Comparison of ENCODE assay signal across 8 cellular contexts in genomic region chr3:18111702-18112311, GRCh38.
DNase-seq lines count a peak whose midpoint lies in the region; ATAC-seq and TF ChIP-seq lines count a peak whose summit lies in the region.

No MANE protein-coding gene starts in this region.

- H3K9me3 ChIP-seq in fibroblast of lung (ENCODE audit: control insufficient read depth, insufficient read depth, low read depth, low read length), result no peaks in the 10 kb centered on the region

- in situ Hi-C loops in brain microvascular endothelial cell (cut with HindIII; ENCODE audit: low pct_ligation_motif_present, low sequenced_read_pairs), result no loop called here

- H3K4me3 ChIP-seq in BJ (ENCODE audit: low read depth, low read length) (peak overlapping the region; percentile 18; the same call in 1 of the 2 replicates), fibroblast of lung (replicated peaks in 1 of 4; ENCODE audit: control extremely low read depth in 1 of 4, insufficient read depth in 1 of 4, low read depth in 3 of 4, low read length in 4 of 4) (peak overlapping the region; percentile 10 to 39 (median 17)), brain microvascular endothelial cell (ENCODE audit: low read depth, low read length) (no peak overlapping the region)

- no peaks in the 10 kb centered on the region for H4K20me1 ChIP-seq in fibroblast of lung (ENCODE audit: control insufficient read depth, extremely low read depth, insufficient read depth, low read length)

- peak overlapping the region; percentile 7 for H3K9ac ChIP-seq in fibroblast of lung (ENCODE audit: insufficient read depth, low read length)

- no peaks in the 10 kb centered on the region for H3K27me3 ChIP-seq in BJ (ENCODE audit: control insufficient read depth, insufficient read depth, low read length)
- H3K27me3 ChIP-seq in fibroblast of lung (ENCODE audit: control insufficient read depth, insufficient read depth, low read length), result no peaks in the 10 kb centered on the region
- H3K27me3 ChIP-seq in brain microvascular endothelial cell (replicated peaks), result no peaks in the 10 kb centered on the region

- DNase-seq in BJ (ENCODE audit: low read depth) (no peak), NCI-H460 (ENCODE audit: extremely low read depth, low read depth) (peak; percentile 28), fibroblast of lung (ENCODE audit: low read depth in 2 of 2) (peak; percentile 30 to 58), globus pallidus (ENCODE audit: low spot score) (no peak), brain microvascular endothelial cell (no peak)
- no peak for DNase-seq in stimulated activated CD4-positive, alpha-beta T cell treated with anti-CD3 and anti-CD28 coated beads, Interleukin-2, amount 100 ng/mL, for 24 hours

- H3K4me2 ChIP-seq in fibroblast of lung (ENCODE audit: extremely low read depth, insufficient read depth, low read length), result peak overlapping the region; percentile 78

- no peaks in the 10 kb centered on the region for H3K4me1 ChIP-seq in fibroblast of lung (ENCODE audit: control insufficient read depth, extremely low read depth, insufficient read depth, low read length)

- POLR2A ChIA-PET in BJ (lab: Charles Lee), result no interaction called here

- CTCF ChIA-PET in BJ (lab: Yijun Ruan, JAX), result interaction anchor here (1.0 kb wide), 2 partner anchors 13 to 29 kb away, joined by 3 to 5 read pairs; no protein-coding TSS in a partner anchor

- no peaks in the 10 kb centered on the region for H3K36me3 ChIP-seq in BJ (ENCODE audit: control insufficient read depth, insufficient read depth, low read length)
- H3K36me3 ChIP-seq in fibroblast of lung (ENCODE audit: control insufficient read depth, insufficient read depth, low read length), result no peaks in the 10 kb centered on the region
- no peaks in the 10 kb centered on the region for H3K36me3 ChIP-seq in brain microvascular endothelial cell (replicated peaks)

- TF ChIP-seq CTCF in BJ (IDR thresholded peaks at IDR 0.05; ENCODE audit: insufficient read depth, low read depth, low read length) (no peak), fibroblast of lung (conservative IDR thresholded peaks at IDR 0.05 in 1 of 2, IDR thresholded peaks at IDR 0.05 in 1 of 2; ENCODE audit: low read depth in 1 of 2, low read length in 2 of 2) (no peak), brain microvascular endothelial cell (IDR thresholded peaks at IDR 0.05; ENCODE audit: low read depth, low read length, missing control alignments) (no peak)

- H2AFZ ChIP-seq in fibroblast of lung (ENCODE audit: low read length), result peak overlapping the region; percentile 64

- ATAC-seq in GM18858 (IDR thresholded peaks at IDR 0.05; ENCODE audit: unreplicated experiment) (peak; percentile 85), HG02870 (IDR thresholded peaks at IDR 0.05; ENCODE audit: unreplicated experiment) (peak; percentile 94)

- H3K79me2 ChIP-seq in fibroblast of lung (ENCODE audit: control insufficient read depth, insufficient read depth, low read length), result no peaks in the 10 kb centered on the region

- no peak overlapping the region for H3K27ac ChIP-seq in fibroblast of lung (ENCODE audit: insufficient read depth, low read length)
- H3K27ac ChIP-seq in brain microvascular endothelial cell, result no peak overlapping the region

Comparison
In these comparisons a context has a peak if more than half of its experiments do, and no peak if none do; other contexts are left out.
1. DNase-seq: peak in NCI-H460 (single experiment) and fibroblast of lung (2 of 2); none in BJ (single experiment), globus pallidus (single experiment), stimulated activated CD4-positive, alpha-beta T cell treated with anti-CD3 and anti-CD28 coated beads, Interleukin-2, amount 100 ng/mL, for 24 hours (0 of 2) and brain microvascular endothelial cell (single experiment).